17 cellular contexts compared by ENCODE assay signal in the genomic region with DNA sequence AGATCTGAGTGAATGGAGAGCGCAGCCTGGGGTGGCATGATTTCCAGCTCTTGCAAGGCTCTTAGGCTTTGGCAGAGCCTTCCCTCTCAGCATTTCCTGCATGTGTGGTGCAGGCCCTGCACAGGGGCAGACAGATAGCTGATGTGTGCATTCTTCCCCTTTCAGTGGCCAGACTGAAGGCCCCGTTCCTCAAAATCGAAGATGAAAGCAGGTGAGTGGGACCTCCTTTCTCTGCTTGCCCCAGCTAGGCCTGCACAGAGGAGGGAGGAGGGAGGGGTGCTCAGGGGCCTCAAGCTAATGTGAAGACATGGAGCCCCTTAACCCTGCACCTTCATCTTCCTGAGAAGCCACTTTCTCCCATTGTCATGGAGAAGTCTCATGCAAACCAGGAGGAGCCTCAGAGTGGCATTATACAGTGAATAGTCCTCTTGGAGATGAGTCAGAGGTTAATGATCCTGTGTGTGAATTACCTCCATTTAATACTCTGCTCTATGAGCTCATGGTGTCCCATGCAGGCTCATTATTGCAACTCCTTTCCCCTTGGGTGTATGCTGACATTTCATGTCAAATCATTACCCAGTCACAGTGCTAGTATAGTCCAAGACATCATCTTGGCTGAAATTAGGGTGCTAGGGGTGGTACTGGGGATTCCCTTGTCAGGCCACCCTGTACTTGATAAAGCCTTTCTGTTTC.
DNase-seq lines count a peak whose midpoint lies in the region; ATAC-seq lines count a peak whose summit lies in the region.
"Had no signal": no experiment of that assay in that cellular context is flagged by ENCODE, and none has a peak within 500 bp of the region (broad histone marks: within the 10 kb centered on the region; RNA-seq: fewer than 3 reads in every experiment).

No MANE protein-coding gene starts in this region.

- DNase-seq in activated CD4-positive, CD25-positive, alpha-beta regulatory T cell (lab: John Stamatoyannopoulos, UW), result no peak
- peak; percentile 5 for DNase-seq in epithelial cell of prostate (ENCODE audit: low read depth, low spot score)
- DNase-seq in stimulated activated naive B cell treated with anti-CD40 and anti-IgM and Interleukin-4, amounts not matched to agents 10 μg/mL and 1 μg/mL and 100 μg/mL, for 72 hours, result peak; percentile 20
- DNase-seq in NCI-H226, result no peak
- no peak for DNase-seq in activated gamma-delta T cell (lab: John Stamatoyannopoulos, UW)
- DNase-seq: activated CD4-positive, CD25-positive, alpha-beta regulatory T cell treated with anti-CD3 and anti-CD28 coated beads, Interleukin-2, amount 50 U/mL, for 72 hours; activated T-cell treated with anti-CD3 and anti-CD28 coated beads, Interleukin-2, amount 50 U/mL, for 4 hours; amygdala; Karpas-422; lower lobe of right lung; NCI-H1694 treated with DMSO at 0.1 percent for 48 hours; NK-92 treated with Interleukin-12 subunit alpha and Interleukin-12 subunit beta, amount 100 ng/mL, for 24 hours had no signal

- H3K4me1 ChIP-seq in HUES48 (ENCODE audit: control insufficient read depth, insufficient read depth, low read length), result peaks cover 8% of the 10 kb centered on the region; the same call in 1 of the 2 replicates
- H3K4me1 ChIP-seq: lower lobe of right lung had no signal

- ATAC-seq in activated CD4-positive, CD25-positive, alpha-beta regulatory T cell treated with anti-CD3 and anti-CD28 coated beads, Interleukin-2, amount 50 U/mL, for 24 hours, result peak; percentile 25 to 43
- ATAC-seq in stimulated activated naive B cell treated with anti-CD40 and anti-IgM and Interleukin-4, amounts not matched to agents 10 μg/mL and 1 μg/mL and 100 μg/mL, for 72 hours (replicated peaks), result peak; percentile 87
- no peak for ATAC-seq in GM21529 (IDR thresholded peaks at IDR 0.05; ENCODE audit: unreplicated experiment)
- ATAC-seq: activated T-cell treated with anti-CD3 and anti-CD28 coated beads, Interleukin-2, amount 50 U/mL, for 4 hours; lower lobe of right lung had no signal

- H3K4me1 Mint-ChIP-seq in stimulated activated naive B cell treated with anti-CD40 and anti-IgM and Interleukin-4, amounts not matched to agents 10 μg/mL and 1 μg/mL and 100 μg/mL, for 72 hours, result peaks cover 3 to 10% of the 10 kb centered on the region in 2 donors

- H3K27ac ChIP-seq in HUES48 (ENCODE audit: low read depth, low read length) (peak overlapping the region; percentile 65), epithelial cell of prostate (no peak overlapping the region)
- H3K27ac ChIP-seq: lower lobe of right lung, spleen had no signal

- no peak overlapping the region for H3K9ac ChIP-seq in HUES48 (ENCODE audit: low read depth, low read length)

- no peak overlapping the region for H3K4me3 Mint-ChIP-seq in stimulated activated naive B cell treated with anti-CD40 and anti-IgM and Interleukin-4, amounts not matched to agents 10 μg/mL and 1 μg/mL and 100 μg/mL, for 72 hours
- H3K4me3 Mint-ChIP-seq: activated T-cell treated with anti-CD3 and anti-CD28 coated beads, Interleukin-2, amount 50 U/mL, for 4 hours had no signal

- H3K27me3 ChIP-seq in HUES48 (ENCODE audit: control insufficient read depth, insufficient read depth, low read length), result no peaks in the 10 kb centered on the region
- H3K27me3 ChIP-seq: dorsolateral prefrontal cortex, spleen had no signal

- H3K9me3 Mint-ChIP-seq in stimulated activated naive B cell treated with anti-CD40 and anti-IgM and Interleukin-4, amounts not matched to agents 10 μg/mL and 1 μg/mL and 100 μg/mL, for 72 hours, result no peaks in the 10 kb centered on the region
- H3K9me3 Mint-ChIP-seq: activated T-cell treated with anti-CD3 and anti-CD28 coated beads, Interleukin-2, amount 50 U/mL, for 4 hours had no signal

- no peaks in the 10 kb centered on the region for H3K9me3 ChIP-seq in HUES48 (ENCODE audit: control insufficient read depth, insufficient read depth, low read length)
- H3K9me3 ChIP-seq: lower lobe of right lung, spleen had no signal

- peak overlapping the region; percentile 39 for H3K27ac Mint-ChIP-seq in stimulated activated naive B cell treated with anti-CD40 and anti-IgM and Interleukin-4, amounts not matched to agents 10 μg/mL and 1 μg/mL and 100 μg/mL, for 72 hours

- H3K36me3 Mint-ChIP-seq in stimulated activated naive B cell treated with anti-CD40 and anti-IgM and Interleukin-4, amounts not matched to agents 10 μg/mL and 1 μg/mL and 100 μg/mL, for 72 hours, result peaks cover 11 to 31% of the 10 kb centered on the region in 2 donors

- H3K4me3 ChIP-seq in HUES48 (ENCODE audit: low read depth, low read length), result no peak overlapping the region
- H3K4me3 ChIP-seq: dorsolateral prefrontal cortex, lower lobe of right lung, spleen had no signal

- H3K27me3 Mint-ChIP-seq in stimulated activated naive B cell treated with anti-CD40 and anti-IgM and Interleukin-4, amounts not matched to agents 10 μg/mL and 1 μg/mL and 100 μg/mL, for 72 hours, result no peaks in the 10 kb centered on the region

- peaks cover 56% of the 10 kb centered on the region for H3K36me3 ChIP-seq in HUES48 (ENCODE audit: control insufficient read depth, insufficient read depth, low read length)

Comparison
In these comparisons a context has a peak if more than half of its experiments do, and no peak if none do; other contexts are left out.
1. DNase-seq: peak in epithelial cell of prostate (single experiment) and stimulated activated naive B cell treated with anti-CD40 and anti-IgM and Interleukin-4, amounts not matched to agents 10 μg/mL and 1 μg/mL and 100 μg/mL, for 72 hours (single experiment); none in activated CD4-positive, CD25-positive, alpha-beta regulatory T cell (0 of 4), NCI-H226 (single experiment) and activated gamma-delta T cell (single experiment).